Comparison of ENCODE assay signal across 11 cellular contexts in the genomic region with DNA sequence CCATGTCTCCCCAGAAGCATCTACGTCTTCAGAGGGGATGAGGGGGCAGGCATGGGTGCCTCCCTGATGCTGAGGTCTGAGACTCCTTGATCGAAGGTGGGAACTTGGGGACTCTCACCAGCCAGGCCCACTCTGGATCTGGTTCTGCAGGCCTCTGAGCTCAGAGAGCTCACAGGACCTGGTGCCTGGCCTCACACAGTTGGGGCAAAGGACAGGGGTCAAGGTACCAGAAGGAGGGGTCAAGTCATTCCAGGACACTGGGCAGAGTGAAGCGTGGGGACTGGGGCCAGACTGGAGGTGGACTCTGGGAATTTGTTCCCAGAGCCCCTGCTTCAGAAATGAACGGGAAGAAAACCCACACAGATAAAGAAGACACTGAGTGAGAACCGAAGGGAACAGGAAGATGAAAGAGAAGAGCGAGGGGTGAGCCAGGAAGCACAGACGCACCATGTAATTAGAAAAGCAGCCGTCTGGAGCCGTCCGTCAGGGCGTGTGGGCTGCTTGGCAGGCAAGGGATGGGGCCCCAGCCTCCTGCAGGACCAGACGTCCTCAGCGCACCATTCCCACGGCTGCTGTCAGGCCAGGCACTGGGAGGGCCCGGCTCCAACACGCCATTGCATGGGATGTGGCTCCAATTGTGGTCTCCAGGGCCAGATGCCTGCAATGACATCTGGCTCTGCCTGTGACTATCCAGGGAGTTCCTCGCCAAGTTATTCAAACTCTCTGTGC. TPM values are rescaled to one million over a fixed set of nuclear protein-coding genes. Genes with fewer than 3 reads are reported as not detected.
DNase-seq lines count a peak whose midpoint lies in the region; ATAC-seq and TF ChIP-seq lines count a peak whose summit lies in the region.
"Had no signal": no experiment of that assay in that cellular context is flagged by ENCODE, and none has a peak within 500 bp of the region (broad histone marks: within the 10 kb centered on the region; RNA-seq: fewer than 3 reads in every experiment).

No MANE protein-coding gene starts in this region.

- peaks cover 0 to 22% of the 10 kb centered on the region in 2 donors for H3K36me3 ChIP-seq in psoas muscle (ENCODE audit: insufficient read depth in 1 of 2, low read depth in 1 of 2)

- no peaks in the 10 kb centered on the region for H3K27me3 ChIP-seq in psoas muscle (ENCODE audit: insufficient read depth in 3 of 3, low read length in 2 of 3)

- H3K4me1 ChIP-seq in psoas muscle: peaks cover 73% of the 10 kb centered on the region

- ATAC-seq in psoas muscle (peak; percentile 5 to 29 (median 10)), HG03521 (IDR thresholded peaks at IDR 0.05; ENCODE audit: unreplicated experiment) (no peak), GM21717 (IDR thresholded peaks at IDR 0.05; ENCODE audit: unreplicated experiment) (no peak)

- H3K27ac ChIP-seq in psoas muscle: peak overlapping the region; percentile 86
- H3K27ac ChIP-seq: C4-2B, PC-9 had no signal

- no peak for TF ChIP-seq CTCF in choroid plexus epithelial cell (conservative IDR thresholded peaks at IDR 0.05; ENCODE audit: low read depth, low read length)
- no peak for TF ChIP-seq CTCF in psoas muscle (IDR thresholded peaks at IDR 0.05)

- H3K9me3 ChIP-seq in psoas muscle: no peaks in the 10 kb centered on the region

- H3K4me3 ChIP-seq in choroid plexus epithelial cell (ENCODE audit: low read depth, low read length) (no peak overlapping the region), psoas muscle (no peak overlapping the region)
- H3K4me3 ChIP-seq: PC-9 had no signal

- intact Hi-C loops in psoas muscle (cut with DNase I): no loop called here

- peak; percentile 59 for DNase-seq in ELF-1 (ENCODE audit: low read depth, low spot score)
- DNase-seq in choroid plexus epithelial cell (ENCODE audit: low read depth): peak; percentile 60
- peak; percentile 96 for DNase-seq in islet precursor cell
- peak; percentile 77 to 85 for DNase-seq in psoas muscle
- no peak for DNase-seq in NCI-H1417 treated with DMSO at 0.1 percent for 48 hours (lab: John Stamatoyannopoulos, UW)
- no peak for DNase-seq in NCI-H82 treated with DMSO at 0.1 percent for 48 hours (lab: John Stamatoyannopoulos, UW; ENCODE audit: unreplicated experiment)
- DNase-seq: NCI-H1694, PC-9 had no signal

- WGBS in psoas muscle, 3 donors: 35 to 60% (median 51%) methylated on average over 17 of the region's 17 CpGs

RNA-seq across cellular contexts. Expression of a gene that starts 47.7 kb away (rescaled TPM):
- total RNA-seq in psoas muscle: 10 to 100 TPM; 31.6 to 64.7 (median 47.9) TPM
- 100 to 1,000 TPM in 1 of 3 donors, 10 to 100 TPM in 2; 11.2 to 112 (median 36.2) TPM for polyA plus RNA-seq in psoas muscle

RNA-seq across cellular contexts. Expression of a gene that starts 50.5 kb away (rescaled TPM):
- 100 to 1,000 TPM in 2 of 4 donors, 10 to 100 TPM in 2; 44.6 to 181 (median 89.4) TPM for total RNA-seq in psoas muscle
- 100 to 1,000 TPM in 1 of 3 donors, 10 to 100 TPM in 2; 85.4 to 297 (median 85.9) TPM for polyA plus RNA-seq in psoas muscle

Comparison
In these comparisons a context has a peak if more than half of its experiments do, and no peak if none do; other contexts are left out.
1. DNase-seq: peak in ELF-1 (single experiment), choroid plexus epithelial cell (single experiment), islet precursor cell (single experiment) and psoas muscle (2 of 2); none in NCI-H1417 treated with DMSO at 0.1 percent for 48 hours (single experiment) and NCI-H82 treated with DMSO at 0.1 percent for 48 hours (single experiment).
2. ATAC-seq: peak in psoas muscle (4 of 4); none in HG03521 (single experiment) and GM21717 (single experiment).